Comparison of ENCODE assay signal across 29 cellular contexts in genomic region chr6:41321183-41321582, GRCh38. TPM values are rescaled to one million over a fixed set of nuclear protein-coding genes. Genes with fewer than 3 reads are reported as not detected.
"Had no signal": no experiment of that assay in that cellular context is flagged by ENCODE, and none has a peak within 500 bp of the region (broad histone marks: within the 10 kb centered on the region; RNA-seq: fewer than 3 reads in every experiment).

No MANE protein-coding gene starts in this region.

- H3K4me3 Mint-ChIP-seq: naive thymus-derived CD4-positive, alpha-beta T cell; nephron; stimulated activated naive B cell treated with anti-CD40 and anti-IgM and Interleukin-4, amounts not matched to agents 10 μg/mL and 1 μg/mL and 100 μg/mL, for 72 hours; stimulated activated naive CD8-positive, alpha-beta T cell treated with anti-CD3 and anti-CD28 coated beads, Interleukin-15, Interleukin-2, amounts not matched to agents 100 ng/mL and 50 ng/mL, for 24 hours had no signal

- ATAC-seq: gastrocnemius medialis; left cardiac atrium; left lung; naive thymus-derived CD4-positive, alpha-beta T cell; stimulated activated naive B cell treated with anti-CD40 and anti-IgM and Interleukin-4, amounts not matched to agents 10 μg/mL and 1 μg/mL and 100 μg/mL, for 72 hours had no signal

- H3K36me3 Mint-ChIP-seq: naive thymus-derived CD4-positive, alpha-beta T cell; stimulated activated naive B cell treated with anti-CD40 and anti-IgM and Interleukin-4, amounts not matched to agents 10 μg/mL and 1 μg/mL and 100 μg/mL, for 72 hours had no signal

- H3K27me3 ChIP-seq: upper lobe of left lung had no signal

- H3K36me3 ChIP-seq: gastrocnemius medialis, left lung, prostate gland, right atrium auricular region, spleen, thoracic aorta, tibial nerve, upper lobe of left lung had no signal

- H3K27ac ChIP-seq: coronary artery, gastrocnemius medialis, left lung, prostate gland, right atrium auricular region, skin epidermis, spleen, thoracic aorta, tibial nerve, upper lobe of left lung had no signal

- DNase-seq: effector memory CD4-positive, alpha-beta T cell; gastrocnemius medialis; head of caudate nucleus; left cardiac atrium; left lung; midbrain; naive thymus-derived CD4-positive, alpha-beta T cell; nucleus accumbens; spleen; stimulated activated CD4-positive, alpha-beta T cell treated with anti-CD3 and anti-CD28 coated beads, Interleukin-4, amount 100 ng/mL, for 4 hours; stimulated activated naive B cell treated with anti-CD40 and anti-IgM and Interleukin-4, amounts not matched to agents 10 μg/mL and 1 μg/mL and 100 μg/mL, for 72 hours had no signal

- H3K4me3 ChIP-seq: coronary artery, gastrocnemius medialis, left lung, prostate gland, right atrium auricular region, skin epidermis, spleen, thoracic aorta, tibial nerve, upper lobe of left lung had no signal

- H3K9me3 Mint-ChIP-seq: nephron; stimulated activated naive B cell treated with anti-CD40 and anti-IgM and Interleukin-4, amounts not matched to agents 10 μg/mL and 1 μg/mL and 100 μg/mL, for 72 hours; stimulated activated naive CD8-positive, alpha-beta T cell treated with anti-CD3 and anti-CD28 coated beads, Interleukin-15, Interleukin-2, amounts not matched to agents 100 ng/mL and 50 ng/mL, for 24 hours had no signal

- H3K9me3 ChIP-seq: gastrocnemius medialis, left lung, prostate gland, right atrium auricular region, spleen, thoracic aorta, tibial nerve, upper lobe of left lung had no signal

- FAIRE-seq: islet of Langerhans had no signal

- H3K4me1 ChIP-seq: prostate gland had no signal

- H3K27ac Mint-ChIP-seq: naive thymus-derived CD4-positive, alpha-beta T cell; nephron; stimulated activated naive B cell treated with anti-CD40 and anti-IgM and Interleukin-4, amounts not matched to agents 10 μg/mL and 1 μg/mL and 100 μg/mL, for 72 hours; stimulated activated naive CD8-positive, alpha-beta T cell treated with anti-CD3 and anti-CD28 coated beads, Interleukin-15, Interleukin-2, amounts not matched to agents 100 ng/mL and 50 ng/mL, for 24 hours had no signal

RNA-seq across cellular contexts. Expression of gene NCR2, which starts 14.2 kb away (rescaled TPM):
- total RNA-seq: dermis blood vessel endothelial cell; gastrocnemius medialis; glomerular endothelial cell; kidney epithelial cell; left cardiac atrium; left lung; lower leg skin; lung microvascular endothelial cell; mucosa of gallbladder; naive thymus-derived CD4-positive, alpha-beta T cell; osteocyte; prostate gland; right atrium auricular region; spleen; thoracic aorta; tibial nerve; upper lobe of left lung had no signal
- polyA plus RNA-seq: esophagus; naive thymus-derived CD4-positive, alpha-beta T cell; spleen had no signal

RNA-seq across cellular contexts. Expression of gene TREM1, which starts 34.7 kb away (rescaled TPM):
- total RNA-seq: dermis blood vessel endothelial cell, glomerular endothelial cell, lung microvascular endothelial cell, osteocyte, prostate gland had no signal
- polyA plus RNA-seq: naive thymus-derived CD4-positive, alpha-beta T cell had no signal
